In the genomic region with DNA sequence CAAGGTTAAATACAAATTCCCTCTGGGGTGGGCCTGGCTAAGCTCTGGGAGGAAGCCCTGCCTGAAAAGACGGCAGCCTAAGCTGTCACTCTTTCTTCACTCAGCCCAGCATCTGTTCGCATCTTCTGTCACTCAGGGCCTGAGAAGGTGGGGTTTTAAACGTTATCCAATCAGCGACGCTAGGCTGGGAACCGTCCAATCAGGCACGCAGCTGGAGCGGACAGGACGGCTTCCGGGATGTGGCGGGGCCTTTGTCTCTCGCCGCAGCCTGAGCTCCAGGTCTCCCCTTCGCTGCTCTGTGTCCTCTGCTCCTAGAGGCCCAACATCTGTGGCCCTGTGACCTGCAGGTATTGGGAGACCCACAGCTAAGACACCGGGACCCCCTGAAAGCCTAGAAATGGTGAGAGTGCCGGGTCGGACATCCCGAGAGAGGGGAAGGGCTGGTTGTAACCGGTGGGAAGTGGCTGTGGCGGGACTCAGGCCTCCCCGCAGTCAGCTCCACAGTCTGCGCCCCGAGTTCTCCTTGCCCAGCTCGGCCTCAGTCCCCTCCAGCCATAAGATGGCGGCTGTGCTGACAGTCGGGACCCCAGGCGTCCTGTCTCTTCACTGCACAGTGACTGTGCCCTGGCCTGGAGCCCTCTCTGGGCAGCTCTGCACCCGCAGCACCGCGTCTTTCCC, we compare ENCODE assay signal across 8 cellular contexts. TPM values are rescaled to one million over a fixed set of nuclear protein-coding genes. Genes with fewer than 3 reads are reported as not detected.
A peak's percentile ranks its signal among the peaks of the same experiment; 100 is the strongest.
DNase-seq lines count a peak whose midpoint lies in the region; TF ChIP-seq lines count a peak whose summit lies in the region.

A gene (plus strand): TSS at position 254 of the 678 bp plus-strand sequence. CDS start 144 bp downstream, at position 398.

- H2AFZ ChIP-seq in neuron (ENCODE audit: low read depth, low read length) = no peak within 1 kb of the TSS

- peak; percentile 77 for DNase-seq in GM04503 (ENCODE audit: low read depth)
- peak; percentile 81 for DNase-seq in HFF-Myc (ENCODE audit: extremely low read depth, low read depth)
- peak; percentile 97 for DNase-seq in NB4 (ENCODE audit: low read depth)
- DNase-seq in SK-N-DZ (ENCODE audit: low spot score) = peak; percentile 96
- peak; percentile 89 for DNase-seq in activated naive CD4-positive, alpha-beta T cell treated with Interleukin-2 at 50 U/mL for 16 hours
- peak; percentile 91 for DNase-seq in foreskin melanocyte
- peak; percentile 93 for DNase-seq in stromal cell of bone marrow (ENCODE audit: low read depth)

- peaks cover 35% of the 10 kb centered on the region for H3K36me3 ChIP-seq in neuron (ENCODE audit: insufficient read depth, low read length)

- H3K4me1 ChIP-seq in neuron (ENCODE audit: insufficient read depth, low read length) = peaks cover 7% of the 10 kb centered on the region

- no peak for TF ChIP-seq CTCF in HFF-Myc (IDR thresholded peaks at IDR 0.05; ENCODE audit: low read depth, low read length, missing control alignments)
- TF ChIP-seq CTCF in NB4 (IDR thresholded peaks at IDR 0.05; ENCODE audit: low read depth, low read length) = no peak

- TF ChIP-seq POLR2A in NB4 (IDR thresholded peaks at IDR 0.05; ENCODE audit: extremely low read depth, insufficient read length) = peak; percentile 77

- H3K4me3 ChIP-seq in HFF-Myc (replicated peaks; ENCODE audit: low read depth, low read length) (peak within 1 kb of the TSS; percentile 54), NB4 (ENCODE audit: low read depth, low read length) (peak within 1 kb of the TSS; percentile 88), neuron (ENCODE audit: low read length) (peak within 1 kb of the TSS; percentile 76)

- H3K27me3 ChIP-seq in neuron (ENCODE audit: insufficient read depth, low read length) = no peaks in the 10 kb centered on the region

- H3K9me3 ChIP-seq in neuron (ENCODE audit: low read length) = peaks cover 19% of the 10 kb centered on the region

RNA-seq across cellular contexts. Expression of the gene that starts here (rescaled TPM):
- polyA plus RNA-seq in SK-N-DZ (2014; cell fraction: cytosol; rRNA removed) = 5.4 and 7.7 TPM in 2 replicates
- polyA plus RNA-seq in SK-N-DZ (2014; cell fraction: nucleus; rRNA removed) = 4.4 and 15.2 TPM in 2 replicates

Comparison
In these comparisons a context has a peak if more than half of its experiments do, and no peak if none do; other contexts are left out.
1. Peak in every context shown above with its lines: DNase-seq and H3K4me3 ChIP-seq.